23 cellular contexts compared by ENCODE assay signal in the genomic region with DNA sequence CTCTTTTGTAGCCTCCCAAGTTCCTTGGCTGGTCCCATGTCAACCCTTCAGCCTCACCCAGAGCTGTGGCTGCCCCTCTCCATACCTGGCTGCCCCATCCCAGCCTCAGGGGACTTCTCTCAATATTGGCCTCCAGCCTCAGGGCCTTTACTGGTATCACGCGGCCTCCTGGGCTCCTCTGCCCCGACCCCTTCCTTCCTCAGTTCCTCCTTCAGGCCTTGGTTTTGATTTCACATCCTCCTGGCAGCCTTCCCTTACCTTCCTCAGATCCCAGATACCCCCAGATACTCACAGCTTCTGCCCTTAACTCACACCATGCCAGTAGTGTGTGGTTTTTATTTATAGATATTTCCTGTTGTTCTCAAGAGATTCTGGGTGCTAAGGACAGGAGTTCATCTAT. TPM values are rescaled to one million over a fixed set of nuclear protein-coding genes. Genes with fewer than 3 reads are reported as not detected.
DNase-seq lines count a peak whose midpoint lies in the region; TF ChIP-seq lines count a peak whose summit lies in the region.
"Had no signal": no experiment of that assay in that cellular context is flagged by ENCODE, and none has a peak within 500 bp of the region (broad histone marks: within the 10 kb centered on the region; RNA-seq: fewer than 3 reads in every experiment).

No MANE protein-coding gene starts in this region.

- peaks cover 30% of the 10 kb centered on the region for H3K4me1 Mint-ChIP-seq in activated CD4-positive, alpha-beta memory T cell treated with anti-CD3 and anti-CD28 coated beads for 36 hours (ENCODE audit: low read depth)
- H3K4me1 Mint-ChIP-seq in activated CD4-positive, alpha-beta memory T cell treated with anti-CD3 and anti-CD28 coated beads, Interleukin-2, amount 10 ng/mL, durations not matched to agents 7 days and 5 days = peaks cover 26% of the 10 kb centered on the region
- H3K4me1 Mint-ChIP-seq in CD8-positive, alpha-beta memory T cell = peaks cover 37 to 61% (median 41%) of the 10 kb centered on the region in 3 donors
- no peaks in the 10 kb centered on the region for H3K4me1 Mint-ChIP-seq in chondrocyte (ENCODE audit: low read depth)

- peaks cover 66% of the 10 kb centered on the region for H3K36me3 ChIP-seq in CD8-positive, alpha-beta memory T cell (ENCODE audit: insufficient read depth, low read length)

- no peak overlapping the region for H3K27ac ChIP-seq in CD8-positive, alpha-beta memory T cell (ENCODE audit: low read depth, low read length)
- H3K27ac ChIP-seq: coronary artery, KMS-11, psoas muscle, testis had no signal

- DNase-seq in activated CD4-positive, alpha-beta memory T cell treated with anti-CD3 and anti-CD28 coated beads for 36 hours = no peak
- DNase-seq in activated CD4-positive, alpha-beta memory T cell treated with anti-CD3 and anti-CD28 coated beads, Interleukin-2, amount 10 ng/mL, durations not matched to agents 7 days and 5 days = no peak
- DNase-seq in CD8-positive, alpha-beta memory T cell = no peak
- no peak for DNase-seq in chondrocyte (ENCODE audit: low spot score)
- DNase-seq in putamen (ENCODE audit: low spot score) = peak; percentile 45
- no peak for DNase-seq in NCI-H524 treated with DMSO at 0.1 percent for 48 hours (lab: John Stamatoyannopoulos, UW)
- DNase-seq in COR-L47 (lab: John Stamatoyannopoulos, UW) = no peak
- no peak for DNase-seq in HEK293T (ENCODE audit: extremely low spot score)
- DNase-seq: ACHN; activated CD8-positive, alpha-beta memory T cell treated with anti-CD3 and anti-CD28 coated beads, Interleukin-2, amount 50 U/mL, for 48 hours; naive B cell; NCI-H1092; NCI-H2029 treated with DMSO at 0.1 percent for 48 hours; NCI-H446; psoas muscle; spleen; T-helper 9 cell; testis had no signal

- H3K9me3 Mint-ChIP-seq in activated CD4-positive, alpha-beta memory T cell treated with anti-CD3 and anti-CD28 coated beads for 36 hours = no peaks in the 10 kb centered on the region
- no peaks in the 10 kb centered on the region for H3K9me3 Mint-ChIP-seq in activated CD4-positive, alpha-beta memory T cell treated with anti-CD3 and anti-CD28 coated beads, Interleukin-2, amount 10 ng/mL, durations not matched to agents 7 days and 5 days
- H3K9me3 Mint-ChIP-seq in CD8-positive, alpha-beta memory T cell = no peaks in the 10 kb centered on the region
- H3K9me3 Mint-ChIP-seq in chondrocyte (ENCODE audit: low read depth) = no peaks in the 10 kb centered on the region
- H3K9me3 Mint-ChIP-seq: memory B cell, naive B cell had no signal

- peaks cover 68% of the 10 kb centered on the region for H3K36me3 Mint-ChIP-seq in activated CD4-positive, alpha-beta memory T cell treated with anti-CD3 and anti-CD28 coated beads for 36 hours
- H3K36me3 Mint-ChIP-seq in activated CD4-positive, alpha-beta memory T cell treated with anti-CD3 and anti-CD28 coated beads, Interleukin-2, amount 10 ng/mL, durations not matched to agents 7 days and 5 days (ENCODE audit: low read depth) = peaks cover 69% of the 10 kb centered on the region
- peaks cover 24 to 77% (median 30%) of the 10 kb centered on the region in 3 donors for H3K36me3 Mint-ChIP-seq in CD8-positive, alpha-beta memory T cell
- H3K36me3 Mint-ChIP-seq in chondrocyte (ENCODE audit: low read depth) = peaks cover 40% of the 10 kb centered on the region

- peaks cover 38% of the 10 kb centered on the region for H3K4me1 ChIP-seq in CD8-positive, alpha-beta memory T cell (ENCODE audit: insufficient read depth, low read length)

- TF ChIP-seq CTCF in chondrocyte (IDR thresholded peaks at IDR 0.05) = no peak

- intact Hi-C loops in activated CD4-positive, alpha-beta memory T cell treated with anti-CD3 and anti-CD28 coated beads for 36 hours (cut with micrococcal nuclease) = no loop called here

- POLR2A ChIA-PET in activated CD4-positive, alpha-beta memory T cell treated with anti-CD3 and anti-CD28 coated beads for 36 hours (lab: Charles Lee) = interaction anchor here (1.5 kb wide), 1 partner anchor 9 kb away, joined by 4 read pairs; no protein-coding TSS in a partner anchor
- POLR2A ChIA-PET in activated CD4-positive, alpha-beta memory T cell treated with anti-CD3 and anti-CD28 coated beads, Interleukin-2, amount 10 ng/mL, durations not matched to agents 7 days and 5 days (lab: Charles Lee) = no interaction called here
- POLR2A ChIA-PET in CD8-positive, alpha-beta memory T cell (lab: Charles Lee) = interaction anchor here (0.6 kb wide), 1 partner anchor 178 kb away, joined by 3 read pairs; no protein-coding TSS in a partner anchor
- POLR2A ChIA-PET in HEK293T (lab: Yijun Ruan, JAX) = no interaction called here

- H3K27me3 Mint-ChIP-seq in activated CD4-positive, alpha-beta memory T cell treated with anti-CD3 and anti-CD28 coated beads for 36 hours = no peaks in the 10 kb centered on the region
- no peaks in the 10 kb centered on the region for H3K27me3 Mint-ChIP-seq in activated CD4-positive, alpha-beta memory T cell treated with anti-CD3 and anti-CD28 coated beads, Interleukin-2, amount 10 ng/mL, durations not matched to agents 7 days and 5 days
- peaks cover 0 to 1% of the 10 kb centered on the region in 2 donors for H3K27me3 Mint-ChIP-seq in CD8-positive, alpha-beta memory T cell
- H3K27me3 Mint-ChIP-seq in chondrocyte (ENCODE audit: low read depth) = no peaks in the 10 kb centered on the region
- H3K27me3 Mint-ChIP-seq: memory B cell, naive B cell had no signal

- H3K4me3 Mint-ChIP-seq in activated CD4-positive, alpha-beta memory T cell treated with anti-CD3 and anti-CD28 coated beads for 36 hours = no peak overlapping the region
- no peak overlapping the region for H3K4me3 Mint-ChIP-seq in activated CD4-positive, alpha-beta memory T cell treated with anti-CD3 and anti-CD28 coated beads, Interleukin-2, amount 10 ng/mL, durations not matched to agents 7 days and 5 days
- no peak overlapping the region for H3K4me3 Mint-ChIP-seq in CD8-positive, alpha-beta memory T cell
- no peak overlapping the region for H3K4me3 Mint-ChIP-seq in chondrocyte (ENCODE audit: unreplicated experiment)
- H3K4me3 Mint-ChIP-seq: memory B cell, naive B cell had no signal

- no peak overlapping the region for H3K4me3 ChIP-seq in CD8-positive, alpha-beta memory T cell (ENCODE audit: low read length)
- H3K4me3 ChIP-seq: coronary artery, psoas muscle, spleen, testis had no signal

- H3K9me3 ChIP-seq in CD8-positive, alpha-beta memory T cell (ENCODE audit: low read length) = no peaks in the 10 kb centered on the region
- H3K9me3 ChIP-seq: psoas muscle, spleen, testis had no signal

- H3K27me3 ChIP-seq in CD8-positive, alpha-beta memory T cell (ENCODE audit: insufficient read depth, low read length, poor library complexity, severe bottlenecking) = no peaks in the 10 kb centered on the region
- H3K27me3 ChIP-seq: spleen, testis had no signal

- peak overlapping the region; percentile 3 for H3K27ac Mint-ChIP-seq in activated CD4-positive, alpha-beta memory T cell treated with anti-CD3 and anti-CD28 coated beads for 36 hours
- H3K27ac Mint-ChIP-seq in activated CD4-positive, alpha-beta memory T cell treated with anti-CD3 and anti-CD28 coated beads, Interleukin-2, amount 10 ng/mL, durations not matched to agents 7 days and 5 days = no peak overlapping the region
- peak overlapping the region in 6 of 8 donors; percentile 47 to 83 (median 68) for H3K27ac Mint-ChIP-seq in CD8-positive, alpha-beta memory T cell
- H3K27ac Mint-ChIP-seq in chondrocyte (ENCODE audit: unreplicated experiment) = peak overlapping the region; percentile 42
- H3K27ac Mint-ChIP-seq: memory B cell had no signal

- CTCF ChIA-PET in activated CD4-positive, alpha-beta memory T cell treated with anti-CD3 and anti-CD28 coated beads for 36 hours (lab: Charles Lee) = interaction anchor here (1.1 to 1.5 kb wide), 2 partner anchors 27 to 45 kb away, joined by 3 to 4 read pairs; no protein-coding TSS in a partner anchor
- CTCF ChIA-PET in activated CD4-positive, alpha-beta memory T cell treated with anti-CD3 and anti-CD28 coated beads, Interleukin-2, amount 10 ng/mL, durations not matched to agents 7 days and 5 days (lab: Charles Lee) = interaction anchor here (1.1 kb wide), 1 partner anchor 45 kb away, joined by 3 read pairs; no protein-coding TSS in a partner anchor
- CTCF ChIA-PET in CD8-positive, alpha-beta memory T cell (lab: Charles Lee) = interaction anchor here (1.5 to 6.6 kb wide), 2 partner anchors 9 to 45 kb away, joined by 4 to 122 read pairs; no protein-coding TSS in a partner anchor
- CTCF ChIA-PET in HEK293T (lab: Yijun Ruan, JAX) = no interaction called here

TF ChIP-seq in HEK293T, 16 proteins besides CTCF, POLR2A, EP300 and RAD21:
- TF ChIP-seq L3MBTL2 (conservative IDR thresholded peaks at IDR 0.05) = no peak

RNA-seq across cellular contexts. Expression of a gene that starts 12.8 kb away (rescaled TPM):
- total RNA-seq in activated CD4-positive, alpha-beta memory T cell treated with anti-CD3 and anti-CD28 coated beads for 36 hours = 1 to 10 TPM; 1.1 to 1.6 TPM
- under 1 TPM; 0.43 to 0.50 TPM for total RNA-seq in activated CD4-positive, alpha-beta memory T cell treated with anti-CD3 and anti-CD28 coated beads, Interleukin-2, amount 10 ng/mL, durations not matched to agents 7 days and 5 days
- 1 to 10 TPM; 1.1 to 1.9 TPM for total RNA-seq in CD8-positive, alpha-beta memory T cell
- polyA plus RNA-seq in CD8-positive, alpha-beta memory T cell = 1.3 TPM
- total RNA-seq in chondrocyte = 5.7 to 6.0 TPM (median 5.8 TPM) in 3 replicates

RNA-seq across cellular contexts. Expression of a gene that starts 17.4 kb away (rescaled TPM):
- total RNA-seq in activated CD4-positive, alpha-beta memory T cell treated with anti-CD3 and anti-CD28 coated beads for 36 hours = 100 to 1,000 TPM; 204 to 223 TPM
- 100 to 1,000 TPM in 1 of 2 experiments, 10 to 100 TPM in 1; 98.2 to 106 TPM for total RNA-seq in activated CD4-positive, alpha-beta memory T cell treated with anti-CD3 and anti-CD28 coated beads, Interleukin-2, amount 10 ng/mL, durations not matched to agents 7 days and 5 days
- 100 to 1,000 TPM; 205 to 218 TPM for total RNA-seq in CD8-positive, alpha-beta memory T cell
- polyA plus RNA-seq in CD8-positive, alpha-beta memory T cell = 51.4 TPM
- total RNA-seq in chondrocyte = 58.4 to 67.9 TPM (median 65.8 TPM) in 3 replicates

RNA-seq across cellular contexts. Expression of a gene that starts 24.0 kb away (rescaled TPM):
- under 1 TPM in 1 of 2 experiments, not detected in 1; 0.21 TPM for total RNA-seq in activated CD4-positive, alpha-beta memory T cell treated with anti-CD3 and anti-CD28 coated beads for 36 hours
- not detected for total RNA-seq in activated CD4-positive, alpha-beta memory T cell treated with anti-CD3 and anti-CD28 coated beads, Interleukin-2, amount 10 ng/mL, durations not matched to agents 7 days and 5 days
- not detected for total RNA-seq in CD8-positive, alpha-beta memory T cell
- 0.53 TPM for polyA plus RNA-seq in CD8-positive, alpha-beta memory T cell
- not detected in 3 replicates for total RNA-seq in chondrocyte
- total RNA-seq: Daoy, fibroblast of villous mesenchyme had no signal

RNA-seq across cellular contexts. Expression of a gene that starts 53.5 kb away (rescaled TPM):
- total RNA-seq in activated CD4-positive, alpha-beta memory T cell treated with anti-CD3 and anti-CD28 coated beads for 36 hours = 1 to 10 TPM; 6.4 to 6.9 TPM
- total RNA-seq in activated CD4-positive, alpha-beta memory T cell treated with anti-CD3 and anti-CD28 coated beads, Interleukin-2, amount 10 ng/mL, durations not matched to agents 7 days and 5 days = 10 to 100 TPM; 18.3 to 18.9 TPM
- 1 to 10 TPM; 7.4 to 7.5 TPM for total RNA-seq in CD8-positive, alpha-beta memory T cell
- 15.4 TPM for polyA plus RNA-seq in CD8-positive, alpha-beta memory T cell
- 3.1 to 4.1 TPM (median 3.2 TPM) in 3 replicates for total RNA-seq in chondrocyte

Comparison
In these comparisons a context has a peak if more than half of its experiments do, and no peak if none do; other contexts are left out.
1. POLR2A ChIA-PET loops: an anchor here in activated CD4-positive, alpha-beta memory T cell treated with anti-CD3 and anti-CD28 coated beads for 36 hours (1.5 kb wide) and CD8-positive, alpha-beta memory T cell (0.6 kb wide); none called in activated CD4-positive, alpha-beta memory T cell treated with anti-CD3 and anti-CD28 coated beads, Interleukin-2, amount 10 ng/mL, durations not matched to agents 7 days and 5 days and HEK293T.